ENCODE assay signal across 8 cellular contexts in genomic region chr9:84668204-84669007, GRCh38. TPM values are rescaled to one million over a fixed set of nuclear protein-coding genes. Genes with fewer than 3 reads are reported as not detected.
A peak's percentile ranks its signal among the peaks of the same experiment; 100 is the strongest.
DNase-seq lines count a peak whose midpoint lies in the region; ATAC-seq, FAIRE-seq and TF ChIP-seq lines count a peak whose summit lies in the region.

No MANE protein-coding gene starts in this region.

- H3K4me1 ChIP-seq in kidney (ENCODE audit: control insufficient read depth in 1 of 2, insufficient read depth in 1 of 2, low read depth in 1 of 2, low read length in 2 of 2), result peaks cover 3 to 18% of the 10 kb centered on the region in 2 donors

- H3K36me3 ChIP-seq in kidney (ENCODE audit: control insufficient read depth in 1 of 2, insufficient read depth in 2 of 2, low read length in 2 of 2), result no peaks in the 10 kb centered on the region

- H3K9ac ChIP-seq in kidney (ENCODE audit: low read length in 2 of 2), result peak overlapping the region in 1 of 2 donors; percentile 63

- ATAC-seq in GM19468 (IDR thresholded peaks at IDR 0.05; ENCODE audit: extremely low read depth, unreplicated experiment), result peak; percentile 60

- FAIRE-seq in kidney (lab: Jason Lieb, UNC), result no peak

- H3K27ac ChIP-seq in kidney (ENCODE audit: low read depth in 2 of 2, low read length in 2 of 2), result peak overlapping the region in 1 of 2 donors; percentile 28

- peak overlapping the region; percentile 63 to 78 for H3K4me3 ChIP-seq in kidney (ENCODE audit: low read length in 2 of 2)

- TF ChIP-seq CTCF in kidney (IDR thresholded peaks at IDR 0.05; ENCODE audit: borderline replicate concordance, extremely low read depth, insufficient read depth), result peak; percentile 35

- intact Hi-C loops in kidney (cut with DNase I), result no loop called here

- DNase-seq in D341Med (ENCODE audit: low spot score), result peak; percentile 92
- peak; percentile 69 for DNase-seq in HT-29 (ENCODE audit: low spot score)
- peak; percentile 78 for DNase-seq in SK-MEL-5 (ENCODE audit: low read depth, low spot score)
- DNase-seq in cerebellar cortex (ENCODE audit: low spot score), result peak; percentile 81
- DNase-seq in kidney, result peak; percentile 90
- DNase-seq in smooth muscle cell of the brain vasculature (ENCODE audit: low read depth, low spot score), result peak; percentile 28
- DNase-seq in NCI-H1436 treated with DMSO at 0.1 percent for 48 hours (lab: John Stamatoyannopoulos, UW), result no peak

- in situ Hi-C loops in SK-MEL-5 (cut with HindIII; ENCODE audit: low pct_unique_long_range_greater_than_20kb, low sequenced_read_pairs), result no loop called here

- no peaks in the 10 kb centered on the region for H3K9me3 ChIP-seq in kidney (ENCODE audit: control insufficient read depth in 1 of 2, low read length in 2 of 2)

RNA-seq across cellular contexts. Expression of gene NTRK2, which starts 1.1 kb away (rescaled TPM):
- total RNA-seq in HT-29 (2014; rRNA removed; shearing (Covaris generic)), result not detected in 2 replicates
- 0.48 and 1.0 TPM in 2 replicates for total RNA-seq in SK-MEL-5 (2014; rRNA removed; shearing (Covaris generic))
- polyA plus RNA-seq in SK-MEL-5 (2015; cell fraction: cytosol; rRNA removed), result 1.0 and 1.5 TPM in 2 replicates
- 0.47 and 0.70 TPM in 2 replicates for polyA plus RNA-seq in SK-MEL-5 (2015; cell fraction: nucleus; rRNA removed)
- 41.2 TPM for total RNA-seq in kidney
- 20.0 TPM for polyA plus RNA-seq in kidney (ENCODE audit: insufficient read depth, low read depth, low replicate concordance)

Comparison
In these comparisons a context has a peak if more than half of its experiments do, and no peak if none do; other contexts are left out.
1. RNA of gene NTRK2, which starts 1.1 kb away (total RNA-seq): 41.2 TPM in kidney (single experiment); 0.48 to 1.0 TPM in SK-MEL-5 and not detected in HT-29; every median in the first group is over 10 times any median in the second.